14 cellular contexts compared by ENCODE assay signal in genomic region chr11:92357344-92357743, GRCh38.
A peak's percentile ranks its signal among the peaks of the same experiment; 100 is the strongest.
DNase-seq lines count a peak whose midpoint lies in the region; ATAC-seq, FAIRE-seq and TF ChIP-seq lines count a peak whose summit lies in the region.
"Had no signal": no experiment of that assay in that cellular context is flagged by ENCODE, and none has a peak within 500 bp of the region (broad histone marks: within the 10 kb centered on the region; RNA-seq: fewer than 3 reads in every experiment).

No MANE protein-coding gene starts in this region.

- no peaks in the 10 kb centered on the region for H3K79me2 ChIP-seq in astrocyte (ENCODE audit: insufficient read depth, low read length)

- H3K4me3 ChIP-seq in astrocyte (ENCODE audit: insufficient read depth, low read depth, low read length) (no peak overlapping the region), kidney epithelial cell (ENCODE audit: low read depth, low read length) (no peak overlapping the region)

- no peaks in the 10 kb centered on the region for H3K9me3 ChIP-seq in astrocyte (ENCODE audit: insufficient read depth, low read depth, low read length)

- no peaks in the 10 kb centered on the region for H3K27me3 Mint-ChIP-seq in astrocyte (ENCODE audit: low read depth, unreplicated experiment)

- no peak overlapping the region for H2AFZ ChIP-seq in astrocyte (ENCODE audit: low read depth, low read length)

- DNase-seq in HuH-7.5 (ENCODE audit: low spot score) (peak; percentile 9), astrocyte (ENCODE audit: low read depth) (peak; percentile 5), kidney epithelial cell (ENCODE audit: low read depth) (peak; percentile 88), renal cortical epithelial cell (ENCODE audit: low read depth) (peak; percentile 99)
- DNase-seq: CD8-positive, alpha-beta T cell; EL; HCEC 1CT; NCI-H1436 treated with DMSO at 0.1 percent for 48 hours; NCI-H2081 treated with DMSO at 0.1 percent for 48 hours; NCI-H524; RPMI8226 had no signal

- FAIRE-seq in astrocyte (lab: Jason Lieb, UNC): no peak

- no peaks in the 10 kb centered on the region for H3K27me3 ChIP-seq in astrocyte (ENCODE audit: insufficient read depth, low read length)
- H3K27me3 ChIP-seq in kidney epithelial cell (ENCODE audit: control insufficient read depth, insufficient read depth, low read length): no peaks in the 10 kb centered on the region

- H3K9me3 Mint-ChIP-seq in astrocyte (ENCODE audit: unreplicated experiment): no peaks in the 10 kb centered on the region
- H3K9me3 Mint-ChIP-seq: CD8-positive, alpha-beta T cell had no signal

- H3K27ac ChIP-seq in astrocyte (ENCODE audit: low read depth, low read length): no peak overlapping the region

- ATAC-seq in GM18520 (IDR thresholded peaks at IDR 0.05; ENCODE audit: unreplicated experiment) (no peak), HG02938 (IDR thresholded peaks at IDR 0.05; ENCODE audit: unreplicated experiment) (no peak), GM19455 (IDR thresholded peaks at IDR 0.05; ENCODE audit: unreplicated experiment) (no peak)
- ATAC-seq: CD8-positive, alpha-beta T cell had no signal

- no peak overlapping the region for H3K4me2 ChIP-seq in astrocyte (ENCODE audit: low read length)

- H4K20me1 ChIP-seq in astrocyte (ENCODE audit: insufficient read depth, low read length): no peaks in the 10 kb centered on the region

- H3K9ac ChIP-seq in astrocyte (ENCODE audit: low read length): no peak overlapping the region

- no peak overlapping the region for H3K27ac Mint-ChIP-seq in astrocyte (ENCODE audit: unreplicated experiment)
- H3K27ac Mint-ChIP-seq: CD8-positive, alpha-beta T cell had no signal

- peaks cover 14% of the 10 kb centered on the region for H3K36me3 Mint-ChIP-seq in astrocyte (ENCODE audit: low read depth, unreplicated experiment)
- H3K36me3 Mint-ChIP-seq: CD8-positive, alpha-beta T cell had no signal

- TF ChIP-seq CTCF in astrocyte (IDR thresholded peaks at IDR 0.05; ENCODE audit: insufficient read depth, low read depth, low read length) (no peak), kidney epithelial cell (IDR thresholded peaks at IDR 0.05; ENCODE audit: insufficient read depth, low read length, poor library complexity, severe bottlenecking) (no peak)

- H3K36me3 ChIP-seq in astrocyte (ENCODE audit: insufficient read depth, low read length) (no peaks in the 10 kb centered on the region), kidney epithelial cell (ENCODE audit: control insufficient read depth, insufficient read depth, low read length) (no peaks in the 10 kb centered on the region)

- H3K4me1 Mint-ChIP-seq in astrocyte (ENCODE audit: low read depth, unreplicated experiment): peaks cover 5% of the 10 kb centered on the region

- no peak overlapping the region for H3K4me3 Mint-ChIP-seq in astrocyte (ENCODE audit: unreplicated experiment)
- H3K4me3 Mint-ChIP-seq: CD8-positive, alpha-beta T cell had no signal

- H3K4me1 ChIP-seq in astrocyte (ENCODE audit: insufficient read depth, low read length): no peaks in the 10 kb centered on the region

Comparison
In these comparisons a context has a peak if more than half of its experiments do, and no peak if none do; other contexts are left out.
1. DNase-seq: peak in every context shown above with its lines; median percentile 99 in renal cortical epithelial cell; 88 in kidney epithelial cell; 9 in HuH-7.5; 5 in astrocyte.